ENCODE assay signal across 17 cellular contexts in genomic region chr5:173962436-173962835, GRCh38. TPM values are rescaled to one million over a fixed set of nuclear protein-coding genes. Genes with fewer than 3 reads are reported as not detected.
DNase-seq lines count a peak whose midpoint lies in the region; ATAC-seq, FAIRE-seq and TF ChIP-seq lines count a peak whose summit lies in the region.
"Had no signal": no experiment of that assay in that cellular context is flagged by ENCODE, and none has a peak within 500 bp of the region (broad histone marks: within the 10 kb centered on the region; RNA-seq: fewer than 3 reads in every experiment).

No MANE protein-coding gene starts in this region.

- H3K4me3 ChIP-seq in heart right ventricle (no peak overlapping the region), osteoblast (ENCODE audit: insufficient read depth, low read length) (no peak overlapping the region)
- H3K4me3 ChIP-seq: GM12878, testis had no signal

- H3K4me3 Mint-ChIP-seq in WTC11: no peak overlapping the region
- H3K4me3 Mint-ChIP-seq: activated CD4-positive, alpha-beta T cell treated with anti-CD3 and anti-CD28 coated beads, Interleukin-2, amount 10 ng/mL, durations not matched to agents 7 days and 5 days had no signal

- ATAC-seq in WTC11 (no peak), heart right ventricle (peak in 5 of 8 donors; percentile 11 to 40 (median 22))
- ATAC-seq: GM12878 had no signal

- peak overlapping the region; percentile 83 for H3K4me2 ChIP-seq in osteoblast (ENCODE audit: insufficient read depth, low read length)

- no peaks in the 10 kb centered on the region for H3K9me3 Mint-ChIP-seq in WTC11
- H3K9me3 Mint-ChIP-seq: activated CD4-positive, alpha-beta T cell treated with anti-CD3 and anti-CD28 coated beads, Interleukin-2, amount 10 ng/mL, durations not matched to agents 7 days and 5 days had no signal

- peak overlapping the region; percentile 90 for H3K27ac Mint-ChIP-seq in WTC11
- H3K27ac Mint-ChIP-seq: activated CD4-positive, alpha-beta T cell treated with anti-CD3 and anti-CD28 coated beads, Interleukin-2, amount 10 ng/mL, durations not matched to agents 7 days and 5 days had no signal

- POLR2A ChIA-PET in WTC11 (lab: Charles Lee): interaction anchor here (0.9 to 2.1 kb wide), 3 partner anchors 9 to 75 kb away, joined by 3 to 10 read pairs (median 5); partner anchors contain the start of gene CPEB4

- peaks cover 35% of the 10 kb centered on the region for H3K4me1 Mint-ChIP-seq in WTC11

- peak; percentile 24 for FAIRE-seq in GM12892 (lab: Jason Lieb, UNC)
- FAIRE-seq: GM12878 had no signal

- H3K9me3 ChIP-seq in heart right ventricle: no peaks in the 10 kb centered on the region
- H3K9me3 ChIP-seq in osteoblast (ENCODE audit: low read depth, low read length): no peaks in the 10 kb centered on the region
- H3K9me3 ChIP-seq: testis had no signal

- no peak for DNase-seq in GM12892 (ENCODE audit: insufficient read length)
- no peak for DNase-seq in WTC11 (ENCODE audit: low spot score)
- DNase-seq in heart right ventricle: no peak
- DNase-seq in osteoblast (ENCODE audit: insufficient read length, low spot score, missing footprints): no peak
- no peak for DNase-seq in NCI-H226
- no peak for DNase-seq in stimulated activated naive CD4-positive, alpha-beta T cell treated with Interleukin-2 at 50 U/mL for 16 hours (lab: John Stamatoyannopoulos, UW)
- DNase-seq in dedifferentiated amniotic fluid mesenchymal stem cell (ENCODE audit: extremely low spot score): no peak
- no peak for DNase-seq in NCI-H128 (lab: John Stamatoyannopoulos, UW; ENCODE audit: unreplicated experiment)
- DNase-seq: activated CD4-positive, alpha-beta T cell treated with anti-CD3 and anti-CD28 coated beads, Interleukin-2, amount 10 ng/mL, durations not matched to agents 7 days and 5 days; COR-L47; left colon; NCI-H187 treated with DMSO at 0.1 percent for 48 hours; NCI-H524; testis had no signal

- H3K36me3 Mint-ChIP-seq in WTC11: no peaks in the 10 kb centered on the region

- no peaks in the 10 kb centered on the region for H3K27me3 ChIP-seq in heart right ventricle
- H3K27me3 ChIP-seq in osteoblast (ENCODE audit: insufficient read depth, low read length): no peaks in the 10 kb centered on the region
- H3K27me3 ChIP-seq: testis had no signal

- H3K36me3 ChIP-seq in heart right ventricle (peaks cover 0 to 44% (median 10%) of the 10 kb centered on the region in 9 donors), osteoblast (ENCODE audit: insufficient read depth, low read length) (no peaks in the 10 kb centered on the region)

- no peak overlapping the region for H2AFZ ChIP-seq in osteoblast (ENCODE audit: low read length)

- 63 to 64% methylated on average over 2 of the region's 2 CpGs for WGBS in heart right ventricle, 2 donors

- no peaks in the 10 kb centered on the region for H3K79me2 ChIP-seq in osteoblast (ENCODE audit: insufficient read depth, low read length)

- no peaks in the 10 kb centered on the region for H3K27me3 Mint-ChIP-seq in WTC11 (ENCODE audit: low read depth)
- H3K27me3 Mint-ChIP-seq: activated CD4-positive, alpha-beta T cell treated with anti-CD3 and anti-CD28 coated beads, Interleukin-2, amount 10 ng/mL, durations not matched to agents 7 days and 5 days had no signal

- no peak for TF ChIP-seq POLR2A in GM12892 (IDR thresholded peaks at IDR 0.05; ENCODE audit: low read depth, low read length)

- CTCF ChIA-PET in WTC11 (lab: Charles Lee): interaction anchor here (0.6 to 3.0 kb wide), 8 partner anchors 8 to 355 kb away, joined by 3 to 25 read pairs (median 6); partner anchors contain the start of genes BOD1 and CPEB4

- H3K4me1 ChIP-seq in heart right ventricle: peaks cover 0 to 32% (median 13%) of the 10 kb centered on the region in 9 donors
- H3K4me1 ChIP-seq in osteoblast (ENCODE audit: insufficient read depth, low read length): peaks cover 12% of the 10 kb centered on the region
- H3K4me1 ChIP-seq: testis had no signal

- no peak for TF ChIP-seq CTCF in WTC11 (IDR thresholded peaks at IDR 0.05)
- TF ChIP-seq CTCF in heart right ventricle (IDR thresholded peaks at IDR 0.05): no peak
- no peak for TF ChIP-seq CTCF in osteoblast (IDR thresholded peaks at IDR 0.05; ENCODE audit: extremely low read depth, low read depth, low read length)

- intact Hi-C loops in heart right ventricle (cut with DNase I): loop anchor here in 2 of 10 donors (5.0 to 10.0 kb wide), 3 partner anchors 35 to 198 kb away; no protein-coding TSS in a partner anchor

- H4K20me1 ChIP-seq in osteoblast (ENCODE audit: insufficient read depth, low read length): no peaks in the 10 kb centered on the region

- peak overlapping the region in 7 of 10 donors; percentile 29 to 69 (median 52) for H3K27ac ChIP-seq in heart right ventricle
- H3K27ac ChIP-seq in osteoblast (ENCODE audit: low read depth, low read length): peak overlapping the region; percentile 90
- H3K27ac ChIP-seq: testis had no signal

TF ChIP-seq in WTC11, 78 proteins besides CTCF, POLR2A, EP300 and RAD21:
- TF ChIP-seq MLX (CRISPR knock-in tag; IDR thresholded peaks at IDR 0.05) (no peak), E2F1 (CRISPR knock-in tag; IDR thresholded peaks at IDR 0.05) (no peak), ZNF396 (CRISPR knock-in tag; IDR thresholded peaks at IDR 0.05; ENCODE audit: borderline replicate concordance) (no peak), USF2 (CRISPR knock-in tag; IDR thresholded peaks at IDR 0.05) (no peak), CBFB (CRISPR knock-in tag; IDR thresholded peaks at IDR 0.05; ENCODE audit: low read depth) (no peak)

RNA-seq across cellular contexts. Expression of gene C5orf47, which starts 26.5 kb away (rescaled TPM):
- polyA plus RNA-seq in GM12892 (2012; ENCODE audit: missing spikeins): not detected
- total RNA-seq in WTC11 (2021) (0.09 to 0.32 TPM (median 0.27 TPM) in 3 replicates), heart right ventricle (under 1 TPM in 6 of 10 donors, not detected in 4; 0.09 to 0.31 (median 0.21) TPM), osteoblast (not detected in 2 replicates)
- under 1 TPM in 1 of 2 donors, not detected in 1; 0.09 TPM for polyA plus RNA-seq in heart right ventricle
- total RNA-seq: activated CD4-positive, alpha-beta T cell treated with anti-CD3 and anti-CD28 coated beads, Interleukin-2, amount 10 ng/mL, durations not matched to agents 7 days and 5 days; G401; GM12878; left colon; OCI-LY7 had no signal
